1 cellular context compared by ENCODE assay signal in genomic region chr12:93238512-93239262, GRCh38.
TF ChIP-seq lines count a peak whose summit lies in the region.
"Not testable (repeated sequence)": the region's sequence is repeated elsewhere in the genome, so short reads cannot be mapped to it uniquely, and the experiment has no call there.

No MANE protein-coding gene starts in this region.

TF ChIP-seq in K562, 482 proteins besides CTCF, POLR2A, EP300 and RAD21 (continued from another document):
- not testable (repeated sequence) for TF ChIP-seq PBX2 (CRISPR knock-in tag; IDR thresholded peaks at IDR 0.05; ENCODE audit: low read depth); CEBPG (CRISPR knock-in tag; IDR thresholded peaks at IDR 0.05); JUND (tag; IDR thresholded peaks at IDR 0.05; ENCODE audit: borderline replicate concordance, low read depth, low read length); NR2C1 (IDR thresholded peaks at IDR 0.05)
- TF ChIP-seq PBX2 (tag; conservative IDR thresholded peaks at IDR 0.05; ENCODE audit: low read depth): peak; percentile 72
- peak; percentile 16 to 32; a peak in 1 of 4 replicates for TF ChIP-seq KDM1A (IDR thresholded peaks at IDR 0.05)
- TF ChIP-seq PTTG1 (tag; IDR thresholded peaks at IDR 0.05; ENCODE audit: low read depth): 0 out of 2 replicates have a peak, but pooled peaks have one; percentile 52
- peak; percentile 34; the same call in 1 of the 2 replicates for TF ChIP-seq ZNF79 (CRISPR knock-in tag; IDR thresholded peaks at IDR 0.05; ENCODE audit: low read depth)
- TF ChIP-seq DPF2 (IDR thresholded peaks at IDR 0.05): 0 out of 2 replicates have a peak, but pooled peaks have one; percentile 22
- TF ChIP-seq, protein P1, sequence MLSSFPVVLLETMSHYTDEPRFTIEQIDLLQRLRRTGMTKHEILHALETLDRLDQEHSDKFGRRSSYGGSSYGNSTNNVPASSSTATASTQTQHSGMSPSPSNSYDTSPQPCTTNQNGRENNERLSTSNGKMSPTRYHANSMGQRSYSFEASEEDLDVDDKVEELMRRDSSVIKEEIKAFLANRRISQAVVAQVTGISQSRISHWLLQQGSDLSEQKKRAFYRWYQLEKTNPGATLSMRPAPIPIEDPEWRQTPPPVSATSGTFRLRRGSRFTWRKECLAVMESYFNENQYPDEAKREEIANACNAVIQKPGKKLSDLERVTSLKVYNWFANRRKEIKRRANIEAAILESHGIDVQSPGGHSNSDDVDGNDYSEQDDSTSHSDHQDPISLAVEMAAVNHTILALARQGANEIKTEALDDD (IDR thresholded peaks at IDR 0.05): 0 out of 2 replicates have a peak, but pooled peaks have one; percentile 24
- 0 out of 4 replicates have a peak, but pooled peaks of 1 of the 2 experiments have one; percentile 7 for TF ChIP-seq CEBPG (tag; conservative IDR thresholded peaks at IDR 0.05 in 1 of 2, IDR thresholded peaks at IDR 0.05 in 1 of 2)
- peak in 1 of 2 experiments; percentile 21; a peak in 1 of 4 replicates for TF ChIP-seq RCOR1 (IDR thresholded peaks at IDR 0.05; ENCODE audit: borderline replicate concordance in 1 of 2, low read depth in 2 of 2, low read length in 2 of 2)
- TF ChIP-seq JUND (IDR thresholded peaks at IDR 0.05; ENCODE audit: borderline replicate concordance, low read depth, low read length): peak; percentile 50; the same call in 1 of the 2 replicates
- 0 out of 2 replicates have a peak, but pooled peaks have one; percentile 43 for TF ChIP-seq NR2C1 (tag; IDR thresholded peaks at IDR 0.05)
- peak; percentile 17; the same call in 1 of the 2 replicates for TF ChIP-seq ARID1B (IDR thresholded peaks at IDR 0.05)
- TF ChIP-seq, protein P2, sequence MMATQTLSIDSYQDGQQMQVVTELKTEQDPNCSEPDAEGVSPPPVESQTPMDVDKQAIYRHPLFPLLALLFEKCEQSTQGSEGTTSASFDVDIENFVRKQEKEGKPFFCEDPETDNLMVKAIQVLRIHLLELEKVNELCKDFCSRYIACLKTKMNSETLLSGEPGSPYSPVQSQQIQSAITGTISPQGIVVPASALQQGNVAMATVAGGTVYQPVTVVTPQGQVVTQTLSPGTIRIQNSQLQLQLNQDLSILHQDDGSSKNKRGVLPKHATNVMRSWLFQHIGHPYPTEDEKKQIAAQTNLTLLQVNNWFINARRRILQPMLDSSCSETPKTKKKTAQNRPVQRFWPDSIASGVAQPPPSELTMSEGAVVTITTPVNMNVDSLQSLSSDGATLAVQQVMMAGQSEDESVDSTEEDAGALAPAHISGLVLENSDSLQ (IDR thresholded peaks at IDR 0.05): peak; percentile 63; the same call in 1 of the 2 replicates
- TF ChIP-seq TRIM24 (IDR thresholded peaks at IDR 0.05): peak in 1 of 2 experiments; percentile 22; a peak in 1 of 4 replicates
